1 cellular context compared by ENCODE assay signal in genomic region chr16:4486126-4486893, GRCh38.
TF ChIP-seq lines count a peak whose summit lies in the region.

No MANE protein-coding gene starts in this region.

TF ChIP-seq in H1, 55 proteins besides CTCF, POLR2A, EP300 and RAD21:
- TF ChIP-seq CTBP2 (IDR thresholded peaks at IDR 0.05; ENCODE audit: borderline replicate concordance, insufficient read depth, insufficient read length, low read length), result no peak
- TF ChIP-seq JUND (IDR thresholded peaks at IDR 0.05; ENCODE audit: low read length), result no peak
- no peak for TF ChIP-seq SIX5 (IDR thresholded peaks at IDR 0.05; ENCODE audit: low read depth, low read length)
- TF ChIP-seq TAF1 (IDR thresholded peaks at IDR 0.05; ENCODE audit: low read depth, low read length), result no peak
- no peak for TF ChIP-seq POLR2AphosphoS5 (IDR thresholded peaks at IDR 0.05; ENCODE audit: low read depth, low read length)
- no peak for TF ChIP-seq RBBP5 (IDR thresholded peaks at IDR 0.05; ENCODE audit: borderline replicate concordance, low read depth, low read length)
- no peak for TF ChIP-seq POU5F1 (IDR thresholded peaks at IDR 0.05; ENCODE audit: low read depth, low read length)
- TF ChIP-seq USF2 (IDR thresholded peaks at IDR 0.05; ENCODE audit: low read length), result no peak
- no peak for TF ChIP-seq PHF8 (conservative IDR thresholded peaks at IDR 0.05; ENCODE audit: low read depth, low read length)
- TF ChIP-seq CHD2 (IDR thresholded peaks at IDR 0.05; ENCODE audit: low read length), result no peak
- TF ChIP-seq CEBPB (IDR thresholded peaks at IDR 0.05; ENCODE audit: low read depth, low read length), result no peak
- TF ChIP-seq CBX5 (IDR thresholded peaks at IDR 0.05; ENCODE audit: low read depth, low read length), result no peak
- no peak for TF ChIP-seq ATF3 (IDR thresholded peaks at IDR 0.05; ENCODE audit: insufficient read depth, low read depth, low read length)
- TF ChIP-seq SIRT6 (IDR thresholded peaks at IDR 0.05; ENCODE audit: low read length), result no peak
- no peak for TF ChIP-seq SP4 (IDR thresholded peaks at IDR 0.05; ENCODE audit: low read length)
- TF ChIP-seq CHD7 (IDR thresholded peaks at IDR 0.05; ENCODE audit: insufficient replicate concordance, low read length), result no peak
- TF ChIP-seq ZNF274 (IDR thresholded peaks at IDR 0.05; ENCODE audit: borderline replicate concordance, extremely low read depth, low read length), result no peak
- TF ChIP-seq BCL11A (IDR thresholded peaks at IDR 0.05; ENCODE audit: low read depth in 2 of 2, low read length in 2 of 2), result no peak
- no peak for TF ChIP-seq GABPA (IDR thresholded peaks at IDR 0.05; ENCODE audit: borderline replicate concordance, insufficient read depth, low read length)
- no peak for TF ChIP-seq GTF2F1 (IDR thresholded peaks at IDR 0.05; ENCODE audit: borderline replicate concordance, low read depth, low read length)
